In the genomic region with DNA sequence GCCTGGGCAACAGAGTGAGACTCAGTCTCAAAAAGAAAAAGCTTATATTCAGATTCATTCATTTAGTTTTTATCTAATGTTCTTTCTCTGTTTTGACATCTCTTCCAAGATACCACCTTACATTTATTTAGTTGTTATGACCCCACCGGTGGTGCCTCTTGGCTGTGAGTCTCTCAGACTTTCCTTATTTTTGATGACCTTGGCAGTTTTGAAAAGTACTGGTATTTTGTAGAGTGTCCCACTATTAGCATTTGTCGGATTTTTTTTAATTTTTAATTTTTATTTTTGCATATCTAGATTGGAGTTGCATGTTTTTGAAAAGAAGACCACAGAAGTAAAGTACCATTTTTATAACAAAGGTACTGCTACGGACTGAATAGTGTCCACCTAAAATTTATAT, we compare ENCODE assay signal across 4 cellular contexts.
TF ChIP-seq lines count a peak whose summit lies in the region.

No MANE protein-coding gene starts in this region.

TF ChIP-seq in HepG2, 621 proteins besides CTCF, POLR2A, EP300 and RAD21:
- TF ChIP-seq JARID2 (CRISPR knock-in tag; IDR thresholded peaks at IDR 0.05; ENCODE audit: insufficient replicate concordance) = no peak
- no peak for TF ChIP-seq ESRRA (CRISPR knock-in tag; IDR thresholded peaks at IDR 0.05; ENCODE audit: low read depth)
- peak; percentile 83 for TF ChIP-seq MAFF (IDR thresholded peaks at IDR 0.05; ENCODE audit: low read depth, low read length)
- TF ChIP-seq, protein P1, sequence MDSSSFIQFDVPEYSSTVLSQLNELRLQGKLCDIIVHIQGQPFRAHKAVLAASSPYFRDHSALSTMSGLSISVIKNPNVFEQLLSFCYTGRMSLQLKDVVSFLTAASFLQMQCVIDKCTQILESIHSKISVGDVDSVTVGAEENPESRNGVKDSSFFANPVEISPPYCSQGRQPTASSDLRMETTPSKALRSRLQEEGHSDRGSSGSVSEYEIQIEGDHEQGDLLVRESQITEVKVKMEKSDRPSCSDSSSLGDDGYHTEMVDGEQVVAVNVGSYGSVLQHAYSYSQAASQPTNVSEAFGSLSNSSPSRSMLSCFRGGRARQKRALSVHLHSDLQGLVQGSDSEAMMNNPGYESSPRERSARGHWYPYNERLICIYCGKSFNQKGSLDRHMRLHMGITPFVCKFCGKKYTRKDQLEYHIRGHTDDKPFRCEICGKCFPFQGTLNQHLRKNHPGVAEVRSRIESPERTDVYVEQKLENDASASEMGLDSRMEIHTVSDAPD (CRISPR knock-in tag; IDR thresholded peaks at IDR 0.05) = no peak
- TF ChIP-seq, protein P2, sequence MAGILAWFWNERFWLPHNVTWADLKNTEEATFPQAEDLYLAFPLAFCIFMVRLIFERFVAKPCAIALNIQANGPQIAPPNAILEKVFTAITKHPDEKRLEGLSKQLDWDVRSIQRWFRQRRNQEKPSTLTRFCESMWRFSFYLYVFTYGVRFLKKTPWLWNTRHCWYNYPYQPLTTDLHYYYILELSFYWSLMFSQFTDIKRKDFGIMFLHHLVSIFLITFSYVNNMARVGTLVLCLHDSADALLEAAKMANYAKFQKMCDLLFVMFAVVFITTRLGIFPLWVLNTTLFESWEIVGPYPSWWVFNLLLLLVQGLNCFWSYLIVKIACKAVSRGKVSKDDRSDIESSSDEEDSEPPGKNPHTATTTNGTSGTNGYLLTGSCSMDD (CRISPR knock-in tag; IDR thresholded peaks at IDR 0.05) = no peak
- peak; percentile 83 to 93 for TF ChIP-seq MAFK (conservative IDR thresholded peaks at IDR 0.05 in 1 of 2, IDR thresholded peaks at IDR 0.05 in 1 of 2; ENCODE audit: low read length in 2 of 2)

TF ChIP-seq in A549, 52 proteins besides CTCF, POLR2A, EP300 and RAD21:
- TF ChIP-seq MAFK (IDR thresholded peaks at IDR 0.05; ENCODE audit: partially characterized antibody) = peak; percentile 67
- TF ChIP-seq NFE2L2 (conservative IDR thresholded peaks at IDR 0.05; ENCODE audit: low read length) = no peak
- TF ChIP-seq, protein P3, sequence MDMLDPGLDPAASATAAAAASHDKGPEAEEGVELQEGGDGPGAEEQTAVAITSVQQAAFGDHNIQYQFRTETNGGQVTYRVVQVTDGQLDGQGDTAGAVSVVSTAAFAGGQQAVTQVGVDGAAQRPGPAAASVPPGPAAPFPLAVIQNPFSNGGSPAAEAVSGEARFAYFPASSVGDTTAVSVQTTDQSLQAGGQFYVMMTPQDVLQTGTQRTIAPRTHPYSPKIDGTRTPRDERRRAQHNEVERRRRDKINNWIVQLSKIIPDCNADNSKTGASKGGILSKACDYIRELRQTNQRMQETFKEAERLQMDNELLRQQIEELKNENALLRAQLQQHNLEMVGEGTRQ (IDR thresholded peaks at IDR 0.05) = no peak
- TF ChIP-seq POLR2AphosphoS2 (conservative IDR thresholded peaks at IDR 0.05; ENCODE audit: low read length) = no peak
- TF ChIP-seq NPAS2 (CRISPR knock-in tag; IDR thresholded peaks at IDR 0.05; ENCODE audit: borderline replicate concordance) = no peak
- TF ChIP-seq, protein P4, sequence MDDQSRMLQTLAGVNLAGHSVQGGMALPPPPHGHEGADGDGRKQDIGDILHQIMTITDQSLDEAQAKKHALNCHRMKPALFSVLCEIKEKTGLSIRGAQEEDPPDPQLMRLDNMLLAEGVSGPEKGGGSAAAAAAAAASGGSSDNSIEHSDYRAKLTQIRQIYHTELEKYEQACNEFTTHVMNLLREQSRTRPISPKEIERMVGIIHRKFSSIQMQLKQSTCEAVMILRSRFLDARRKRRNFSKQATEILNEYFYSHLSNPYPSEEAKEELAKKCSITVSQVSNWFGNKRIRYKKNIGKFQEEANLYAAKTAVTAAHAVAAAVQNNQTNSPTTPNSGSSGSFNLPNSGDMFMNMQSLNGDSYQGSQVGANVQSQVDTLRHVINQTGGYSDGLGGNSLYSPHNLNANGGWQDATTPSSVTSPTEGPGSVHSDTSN (IDR thresholded peaks at IDR 0.05) = no peak
- TF ChIP-seq FOXS1 (CRISPR knock-in tag; IDR thresholded peaks at IDR 0.05) = no peak

TF ChIP-seq in IMR-90, 13 proteins besides CTCF, POLR2A, EP300 and RAD21:
- TF ChIP-seq MAFK (IDR thresholded peaks at IDR 0.05; ENCODE audit: low read depth, low read length) = peak; percentile 77
- TF ChIP-seq, protein P5, sequence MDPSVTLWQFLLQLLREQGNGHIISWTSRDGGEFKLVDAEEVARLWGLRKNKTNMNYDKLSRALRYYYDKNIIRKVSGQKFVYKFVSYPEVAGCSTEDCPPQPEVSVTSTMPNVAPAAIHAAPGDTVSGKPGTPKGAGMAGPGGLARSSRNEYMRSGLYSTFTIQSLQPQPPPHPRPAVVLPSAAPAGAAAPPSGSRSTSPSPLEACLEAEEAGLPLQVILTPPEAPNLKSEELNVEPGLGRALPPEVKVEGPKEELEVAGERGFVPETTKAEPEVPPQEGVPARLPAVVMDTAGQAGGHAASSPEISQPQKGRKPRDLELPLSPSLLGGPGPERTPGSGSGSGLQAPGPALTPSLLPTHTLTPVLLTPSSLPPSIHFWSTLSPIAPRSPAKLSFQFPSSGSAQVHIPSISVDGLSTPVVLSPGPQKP (IDR thresholded peaks at IDR 0.05; ENCODE audit: borderline replicate concordance, low read depth, low read length) = no peak

TF ChIP-seq in K562, 482 proteins besides CTCF, POLR2A, EP300 and RAD21:
- TF ChIP-seq MAFF (IDR thresholded peaks at IDR 0.05; ENCODE audit: low read length) (0 out of 2 replicates have a peak, but pooled peaks have one; percentile 17), ZNF316 (IDR thresholded peaks at IDR 0.05) (peak; percentile 21; the same call in 1 of the 2 replicates), SIN3A (IDR thresholded peaks at IDR 0.05; ENCODE audit: borderline replicate concordance in 2 of 2, control insufficient read depth in 1 of 2, low read depth in 2 of 2, low read length in 2 of 2) (no peak)
TF ChIP-seq in K562: peak in this region for 2.
